Comparison of ENCODE assay signal across 15 cellular contexts in the genomic region with DNA sequence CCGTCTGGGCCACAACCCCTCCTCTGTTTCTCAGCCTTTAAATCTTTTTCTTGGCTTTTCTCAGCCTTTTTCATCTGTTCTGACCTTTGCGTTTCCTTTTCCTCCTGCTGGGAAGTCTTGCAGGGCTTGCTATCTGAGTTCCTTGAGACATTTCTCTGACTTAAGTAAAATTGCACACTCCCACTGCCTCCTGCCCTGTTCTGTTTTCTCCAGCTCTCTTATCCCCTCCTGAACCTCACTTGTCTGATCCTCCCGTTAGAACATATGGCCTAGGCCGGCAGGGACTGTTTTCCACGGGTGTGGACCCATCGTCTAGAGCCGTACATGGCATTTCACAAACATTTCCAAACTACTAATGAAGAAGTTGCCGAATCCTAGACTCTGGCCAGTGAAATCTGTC.
DNase-seq lines count a peak whose midpoint lies in the region; ATAC-seq and TF ChIP-seq lines count a peak whose summit lies in the region.
"Had no signal": no experiment of that assay in that cellular context is flagged by ENCODE, and none has a peak within 500 bp of the region (broad histone marks: within the 10 kb centered on the region; RNA-seq: fewer than 3 reads in every experiment).

No MANE protein-coding gene starts in this region.

- CTCF ChIA-PET in activated CD4-positive, alpha-beta T cell treated with anti-CD3 and anti-CD28 coated beads for 36 hours (lab: Charles Lee), result interaction anchor here (0.6 to 0.9 kb wide), 2 partner anchors 12 to 240 kb away, joined by 3 to 4 read pairs; no protein-coding TSS in a partner anchor
- CTCF ChIA-PET in activated CD4-positive, alpha-beta T cell treated with anti-CD3 and anti-CD28 coated beads, Interleukin-2, amount 10 ng/mL, durations not matched to agents 7 days and 5 days (lab: Charles Lee), result interaction anchor here (0.6 to 1.2 kb wide), 2 partner anchors 14 to 16 kb away, joined by 3 read pairs; no protein-coding TSS in a partner anchor

- H3K27ac Mint-ChIP-seq in activated CD4-positive, alpha-beta T cell treated with anti-CD3 and anti-CD28 coated beads for 36 hours, result peak overlapping the region; percentile 28
- no peak overlapping the region for H3K27ac Mint-ChIP-seq in activated CD4-positive, alpha-beta T cell treated with anti-CD3 and anti-CD28 coated beads, Interleukin-2, amount 10 ng/mL, durations not matched to agents 7 days and 5 days
- H3K27ac Mint-ChIP-seq: activated T-helper 2 cell treated with anti-CD3 and anti-CD28 coated beads, Interferon-gamma antibody, Interleukin-2, Interleukin-4, amounts not matched to agents 10 μg/mL and 5 μg/mL and 100 μg/mL, durations not matched to agents 14 hours and 24 hours and 36 hours had no signal

- no peaks in the 10 kb centered on the region for H3K36me3 ChIP-seq in brain microvascular endothelial cell (replicated peaks)
- peaks cover 0 to 2% of the 10 kb centered on the region in 2 donors for H3K36me3 ChIP-seq in lung (ENCODE audit: control insufficient read depth in 2 of 2, insufficient read depth in 2 of 2, low read length in 2 of 2)
- no peaks in the 10 kb centered on the region for H3K36me3 ChIP-seq in thoracic aorta
- H3K36me3 ChIP-seq: gastroesophageal sphincter, HAP-1 had no signal

- H3K36me3 Mint-ChIP-seq in activated CD4-positive, alpha-beta T cell treated with anti-CD3 and anti-CD28 coated beads for 36 hours (ENCODE audit: low read depth), result peaks cover 10% of the 10 kb centered on the region
- H3K36me3 Mint-ChIP-seq in activated CD4-positive, alpha-beta T cell treated with anti-CD3 and anti-CD28 coated beads, Interleukin-2, amount 10 ng/mL, durations not matched to agents 7 days and 5 days (ENCODE audit: low read depth), result peaks cover 13% of the 10 kb centered on the region

- WGBS in lung, 2 donors, result 56 to 62% methylated on average over 8 of the region's 8 CpGs

- in situ Hi-C loops in brain microvascular endothelial cell (cut with HindIII; ENCODE audit: low pct_ligation_motif_present, low sequenced_read_pairs), result no loop called here

- H3K4me1 Mint-ChIP-seq in activated CD4-positive, alpha-beta T cell treated with anti-CD3 and anti-CD28 coated beads for 36 hours, result peaks cover 64% of the 10 kb centered on the region
- H3K4me1 Mint-ChIP-seq in activated CD4-positive, alpha-beta T cell treated with anti-CD3 and anti-CD28 coated beads, Interleukin-2, amount 10 ng/mL, durations not matched to agents 7 days and 5 days, result peaks cover 23% of the 10 kb centered on the region

- H3K27ac ChIP-seq in brain microvascular endothelial cell, result peak overlapping the region; percentile 47
- peak overlapping the region; percentile 24 to 52 for H3K27ac ChIP-seq in lung (ENCODE audit: low read depth in 1 of 2, low read length in 1 of 2)
- H3K27ac ChIP-seq in thoracic aorta, result peak overlapping the region; percentile 59 to 60

- no peaks in the 10 kb centered on the region for H3K9me3 Mint-ChIP-seq in activated CD4-positive, alpha-beta T cell treated with anti-CD3 and anti-CD28 coated beads for 36 hours (ENCODE audit: low read depth)
- no peaks in the 10 kb centered on the region for H3K9me3 Mint-ChIP-seq in activated CD4-positive, alpha-beta T cell treated with anti-CD3 and anti-CD28 coated beads, Interleukin-2, amount 10 ng/mL, durations not matched to agents 7 days and 5 days
- H3K9me3 Mint-ChIP-seq: activated T-helper 2 cell treated with anti-CD3 and anti-CD28 coated beads, Interferon-gamma antibody, Interleukin-2, Interleukin-4, amounts not matched to agents 10 μg/mL and 5 μg/mL and 100 μg/mL, durations not matched to agents 14 hours and 24 hours and 36 hours had no signal

- no peaks in the 10 kb centered on the region for H3K9me3 ChIP-seq in lung (ENCODE audit: control insufficient read depth in 2 of 2, insufficient read depth in 1 of 2, low read length in 1 of 2)
- H3K9me3 ChIP-seq in thoracic aorta, result no peaks in the 10 kb centered on the region
- H3K9me3 ChIP-seq: gastroesophageal sphincter, HAP-1 had no signal

- ATAC-seq in activated CD4-positive, alpha-beta T cell treated with anti-CD3 and anti-CD28 coated beads for 36 hours, result no peak
- ATAC-seq in lung (ENCODE audit: insufficient read depth, low FRiP score) (no peak), thoracic aorta (ENCODE audit: insufficient number of reproducible peaks, low FRiP score, low read depth) (no peak), HG02981 (IDR thresholded peaks at IDR 0.05; ENCODE audit: unreplicated experiment) (no peak)

- H3K4me3 ChIP-seq in brain microvascular endothelial cell (ENCODE audit: low read depth, low read length) (no peak overlapping the region), lung (no peak overlapping the region), thoracic aorta (peak overlapping the region; percentile 49)
- H3K4me3 ChIP-seq: gastroesophageal sphincter, HAP-1 had no signal

- TF ChIP-seq CTCF in brain microvascular endothelial cell (IDR thresholded peaks at IDR 0.05; ENCODE audit: low read depth, low read length, missing control alignments) (no peak), lung (IDR thresholded peaks at IDR 0.05; ENCODE audit: control extremely low read depth, extremely low read depth) (no peak), thoracic aorta (IDR thresholded peaks at IDR 0.05) (no peak)

- peaks cover 18 to 41% of the 10 kb centered on the region in 2 donors for H3K4me1 ChIP-seq in lung (ENCODE audit: control insufficient read depth in 2 of 2, insufficient read depth in 2 of 2, low read length in 2 of 2)
- peaks cover 47 to 73% of the 10 kb centered on the region in 2 donors for H3K4me1 ChIP-seq in thoracic aorta (ENCODE audit: control insufficient read depth in 1 of 2, low read depth in 2 of 2)

- H3K27me3 ChIP-seq in brain microvascular endothelial cell (replicated peaks), result no peaks in the 10 kb centered on the region
- H3K27me3 ChIP-seq in lung (ENCODE audit: control insufficient read depth, insufficient read depth), result no peaks in the 10 kb centered on the region
- H3K27me3 ChIP-seq in thoracic aorta (replicated peaks; ENCODE audit: insufficient read depth), result no peaks in the 10 kb centered on the region
- H3K27me3 ChIP-seq: gastroesophageal sphincter had no signal

- H3K4me3 Mint-ChIP-seq in activated CD4-positive, alpha-beta T cell treated with anti-CD3 and anti-CD28 coated beads for 36 hours, result no peak overlapping the region
- no peak overlapping the region for H3K4me3 Mint-ChIP-seq in activated CD4-positive, alpha-beta T cell treated with anti-CD3 and anti-CD28 coated beads, Interleukin-2, amount 10 ng/mL, durations not matched to agents 7 days and 5 days

- H3K27me3 Mint-ChIP-seq in activated CD4-positive, alpha-beta T cell treated with anti-CD3 and anti-CD28 coated beads for 36 hours, result no peaks in the 10 kb centered on the region
- H3K27me3 Mint-ChIP-seq in activated CD4-positive, alpha-beta T cell treated with anti-CD3 and anti-CD28 coated beads, Interleukin-2, amount 10 ng/mL, durations not matched to agents 7 days and 5 days, result no peaks in the 10 kb centered on the region

- intact Hi-C loops in activated CD4-positive, alpha-beta T cell treated with anti-CD3 and anti-CD28 coated beads for 36 hours (cut with DNase I, micrococcal nuclease), result no loop called here

- POLR2A ChIA-PET in activated CD4-positive, alpha-beta T cell treated with anti-CD3 and anti-CD28 coated beads for 36 hours (lab: Charles Lee), result interaction anchor here (0.8 kb wide), 2 partner anchors 60 to 1422 kb away, joined by 3 read pairs; no protein-coding TSS in a partner anchor
- POLR2A ChIA-PET in activated CD4-positive, alpha-beta T cell treated with anti-CD3 and anti-CD28 coated beads, Interleukin-2, amount 10 ng/mL, durations not matched to agents 7 days and 5 days (lab: Charles Lee), result no interaction called here

- no peak for DNase-seq in activated CD4-positive, alpha-beta T cell treated with anti-CD3 and anti-CD28 coated beads for 36 hours
- DNase-seq in activated CD4-positive, alpha-beta T cell treated with anti-CD3 and anti-CD28 coated beads, Interleukin-2, amount 10 ng/mL, durations not matched to agents 7 days and 5 days, result no peak
- DNase-seq in brain microvascular endothelial cell, result no peak
- DNase-seq in lung (ENCODE audit: low spot score), result no peak
- no peak for DNase-seq in thoracic aorta (ENCODE audit: low spot score)
- no peak for DNase-seq in NCI-H1694 treated with DMSO at 0.1 percent for 48 hours (lab: John Stamatoyannopoulos, UW)
- no peak for DNase-seq in kidney glomerular epithelial cell (lab: John Stamatoyannopoulos, UW)
- DNase-seq: 8988T, NCI-H1417 treated with DMSO at 0.1 percent for 48 hours, NCI-H524 treated with DMSO at 0.1 percent for 48 hours, SHP77 had no signal
